1 cellular context compared by ENCODE assay signal in the genomic region with DNA sequence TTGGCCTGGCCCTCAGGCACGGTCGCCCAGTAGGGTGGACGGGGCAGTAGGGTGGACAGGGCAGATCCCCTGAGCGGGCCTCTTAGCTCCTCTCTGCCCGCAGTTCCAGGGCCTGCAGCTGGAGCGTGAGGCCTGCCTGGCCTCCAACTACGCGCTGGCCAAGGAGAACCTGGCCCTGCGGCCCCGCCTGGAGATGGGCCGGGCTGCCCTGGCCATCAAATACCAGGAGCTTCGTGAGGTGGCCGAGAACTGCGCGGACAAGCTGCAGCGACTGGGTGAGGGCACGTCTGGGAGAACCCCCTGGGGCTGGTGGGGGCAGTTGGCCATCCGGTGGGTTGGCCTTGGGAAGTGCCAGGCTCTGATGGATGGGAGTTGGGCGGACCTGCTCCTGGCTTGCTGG.
TF ChIP-seq lines count a peak whose summit lies in the region.

No MANE protein-coding gene starts in this region.

TF ChIP-seq in SK-N-SH treated with all-trans-retinoic acid at 6 μM for 48 hours, 23 proteins besides CTCF, POLR2A, EP300 and RAD21 (continued from another document):
- TF ChIP-seq, protein P1, sequence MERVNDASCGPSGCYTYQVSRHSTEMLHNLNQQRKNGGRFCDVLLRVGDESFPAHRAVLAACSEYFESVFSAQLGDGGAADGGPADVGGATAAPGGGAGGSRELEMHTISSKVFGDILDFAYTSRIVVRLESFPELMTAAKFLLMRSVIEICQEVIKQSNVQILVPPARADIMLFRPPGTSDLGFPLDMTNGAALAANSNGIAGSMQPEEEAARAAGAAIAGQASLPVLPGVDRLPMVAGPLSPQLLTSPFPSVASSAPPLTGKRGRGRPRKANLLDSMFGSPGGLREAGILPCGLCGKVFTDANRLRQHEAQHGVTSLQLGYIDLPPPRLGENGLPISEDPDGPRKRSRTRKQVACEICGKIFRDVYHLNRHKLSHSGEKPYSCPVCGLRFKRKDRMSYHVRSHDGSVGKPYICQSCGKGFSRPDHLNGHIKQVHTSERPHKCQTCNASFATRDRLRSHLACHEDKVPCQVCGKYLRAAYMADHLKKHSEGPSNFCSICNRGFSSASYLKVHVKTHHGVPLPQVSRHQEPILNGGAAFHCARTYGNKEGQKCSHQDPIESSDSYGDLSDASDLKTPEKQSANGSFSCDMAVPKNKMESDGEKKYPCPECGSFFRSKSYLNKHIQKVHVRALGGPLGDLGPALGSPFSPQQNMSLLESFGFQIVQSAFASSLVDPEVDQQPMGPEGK (CRISPR knock-in tag; IDR thresholded peaks at IDR 0.05; ENCODE audit: borderline replicate concordance) = no peak
- TF ChIP-seq ARNTL (CRISPR knock-in tag; IDR thresholded peaks at IDR 0.05; ENCODE audit: borderline replicate concordance, low read depth) (no peak), ZC3H10 (CRISPR knock-in tag; IDR thresholded peaks at IDR 0.05) (no peak)
- TF ChIP-seq, protein P2, sequence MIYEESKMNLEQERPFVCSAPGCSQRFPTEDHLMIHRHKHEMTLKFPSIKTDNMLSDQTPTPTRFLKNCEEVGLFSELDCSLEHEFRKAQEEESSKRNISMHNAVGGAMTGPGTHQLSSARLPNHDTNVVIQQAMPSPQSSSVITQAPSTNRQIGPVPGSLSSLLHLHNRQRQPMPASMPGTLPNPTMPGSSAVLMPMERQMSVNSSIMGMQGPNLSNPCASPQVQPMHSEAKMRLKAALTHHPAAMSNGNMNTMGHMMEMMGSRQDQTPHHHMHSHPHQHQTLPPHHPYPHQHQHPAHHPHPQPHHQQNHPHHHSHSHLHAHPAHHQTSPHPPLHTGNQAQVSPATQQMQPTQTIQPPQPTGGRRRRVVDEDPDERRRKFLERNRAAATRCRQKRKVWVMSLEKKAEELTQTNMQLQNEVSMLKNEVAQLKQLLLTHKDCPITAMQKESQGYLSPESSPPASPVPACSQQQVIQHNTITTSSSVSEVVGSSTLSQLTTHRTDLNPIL (CRISPR knock-in tag; IDR thresholded peaks at IDR 0.05; ENCODE audit: low read depth) = no peak
